In genomic region chr1:180781718-180782117, GRCh38 we compare ENCODE assay signal across 1 cellular context.
TF ChIP-seq lines count a peak whose summit lies in the region.

No MANE protein-coding gene starts in this region.

TF ChIP-seq in SK-N-SH, 30 proteins besides CTCF, POLR2A, EP300 and RAD21 (continued from another document):
- TF ChIP-seq REST (IDR thresholded peaks at IDR 0.05; ENCODE audit: low read depth, low read length), result no peak
- TF ChIP-seq TEAD4 (IDR thresholded peaks at IDR 0.05; ENCODE audit: borderline replicate concordance, insufficient read depth), result no peak
- no peak for TF ChIP-seq ZBTB33 (IDR thresholded peaks at IDR 0.05; ENCODE audit: borderline replicate concordance, low read depth)
- TF ChIP-seq MEF2A (IDR thresholded peaks at IDR 0.05; ENCODE audit: borderline replicate concordance, low read depth), result no peak
- no peak for TF ChIP-seq MXI1 (IDR thresholded peaks at IDR 0.05; ENCODE audit: low read depth, low read length)
- TF ChIP-seq POLR2AphosphoS5 (IDR thresholded peaks at IDR 0.05; ENCODE audit: low read depth, low read length), result no peak
- no peak for TF ChIP-seq EZH2phosphoT487 (IDR thresholded peaks at IDR 0.05; ENCODE audit: borderline replicate concordance, low read depth)
- TF ChIP-seq USF2 (IDR thresholded peaks at IDR 0.05; ENCODE audit: borderline replicate concordance, low read depth, low read length), result no peak
TF ChIP-seq in SK-N-SH: peak in this region for 0.
